In the genomic region with DNA sequence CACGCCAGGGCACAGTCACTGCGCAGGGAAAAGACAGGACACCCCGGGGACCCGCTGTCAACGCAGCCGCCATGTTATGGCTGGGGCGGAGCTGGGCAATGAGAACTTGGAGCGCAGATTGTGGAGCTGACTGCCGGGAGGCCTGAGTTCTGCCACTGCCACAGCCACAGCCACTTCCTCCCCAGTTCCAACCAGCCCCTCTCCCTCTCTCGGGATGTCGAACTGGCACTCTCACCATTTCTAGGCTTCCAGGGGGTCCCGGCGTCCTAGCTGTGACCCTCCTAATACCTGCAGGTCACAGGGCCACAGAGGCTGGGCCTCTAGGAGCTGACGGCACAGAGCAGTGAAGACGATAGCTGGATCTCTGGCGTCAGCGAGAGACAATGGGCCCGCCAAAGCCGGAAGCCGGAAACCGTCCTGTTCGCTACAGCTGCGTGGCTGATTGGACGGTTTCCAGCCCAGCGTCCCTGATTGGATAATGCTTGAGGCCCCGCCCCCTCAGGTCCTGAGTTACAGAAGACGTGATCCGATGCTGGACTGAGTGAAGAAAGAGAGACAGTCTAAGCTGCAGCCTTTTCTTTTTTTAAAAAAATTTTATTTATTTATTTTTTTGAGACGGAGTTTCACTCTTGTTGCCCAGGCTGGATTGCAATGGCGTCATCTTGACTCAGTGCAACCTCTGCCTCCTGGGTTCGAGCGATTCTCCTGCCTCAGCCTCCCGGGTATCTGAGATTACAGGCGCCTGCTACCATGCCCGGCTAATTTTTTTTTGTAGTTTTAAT, we compare ENCODE assay signal across 1 cellular context.
TF ChIP-seq lines count a peak whose summit lies in the region.

A gene (minus strand): TSS at position 385 of the 782 bp plus-strand sequence. CDS start 147 bp downstream, at position 238.

TF ChIP-seq in WTC11, 78 proteins besides CTCF, POLR2A, EP300 and RAD21 (continued from another document):
- TF ChIP-seq, protein P1, sequence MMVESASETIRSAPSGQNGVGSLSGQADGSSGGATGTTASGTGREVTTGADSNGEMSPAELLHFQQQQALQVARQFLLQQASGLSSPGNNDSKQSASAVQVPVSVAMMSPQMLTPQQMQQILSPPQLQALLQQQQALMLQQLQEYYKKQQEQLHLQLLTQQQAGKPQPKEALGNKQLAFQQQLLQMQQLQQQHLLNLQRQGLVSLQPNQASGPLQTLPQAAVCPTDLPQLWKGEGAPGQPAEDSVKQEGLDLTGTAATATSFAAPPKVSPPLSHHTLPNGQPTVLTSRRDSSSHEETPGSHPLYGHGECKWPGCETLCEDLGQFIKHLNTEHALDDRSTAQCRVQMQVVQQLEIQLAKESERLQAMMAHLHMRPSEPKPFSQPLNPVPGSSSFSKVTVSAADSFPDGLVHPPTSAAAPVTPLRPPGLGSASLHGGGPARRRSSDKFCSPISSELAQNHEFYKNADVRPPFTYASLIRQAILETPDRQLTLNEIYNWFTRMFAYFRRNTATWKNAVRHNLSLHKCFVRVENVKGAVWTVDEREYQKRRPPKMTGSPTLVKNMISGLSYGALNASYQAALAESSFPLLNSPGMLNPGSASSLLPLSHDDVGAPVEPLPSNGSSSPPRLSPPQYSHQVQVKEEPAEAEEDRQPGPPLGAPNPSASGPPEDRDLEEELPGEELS (CRISPR knock-in tag; IDR thresholded peaks at IDR 0.05) = peak; percentile 87
- TF ChIP-seq, protein P2, sequence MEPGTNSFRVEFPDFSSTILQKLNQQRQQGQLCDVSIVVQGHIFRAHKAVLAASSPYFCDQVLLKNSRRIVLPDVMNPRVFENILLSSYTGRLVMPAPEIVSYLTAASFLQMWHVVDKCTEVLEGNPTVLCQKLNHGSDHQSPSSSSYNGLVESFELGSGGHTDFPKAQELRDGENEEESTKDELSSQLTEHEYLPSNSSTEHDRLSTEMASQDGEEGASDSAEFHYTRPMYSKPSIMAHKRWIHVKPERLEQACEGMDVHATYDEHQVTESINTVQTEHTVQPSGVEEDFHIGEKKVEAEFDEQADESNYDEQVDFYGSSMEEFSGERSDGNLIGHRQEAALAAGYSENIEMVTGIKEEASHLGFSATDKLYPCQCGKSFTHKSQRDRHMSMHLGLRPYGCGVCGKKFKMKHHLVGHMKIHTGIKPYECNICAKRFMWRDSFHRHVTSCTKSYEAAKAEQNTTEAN (CRISPR knock-in tag; IDR thresholded peaks at IDR 0.05) = no peak
- TF ChIP-seq FOXJ3 (CRISPR knock-in tag; IDR thresholded peaks at IDR 0.05; ENCODE audit: borderline replicate concordance) = no peak
- peak; percentile 76; the same call in 1 of the 2 replicates for TF ChIP-seq ZNF121 (CRISPR knock-in tag; IDR thresholded peaks at IDR 0.05)
- TF ChIP-seq, protein P3, sequence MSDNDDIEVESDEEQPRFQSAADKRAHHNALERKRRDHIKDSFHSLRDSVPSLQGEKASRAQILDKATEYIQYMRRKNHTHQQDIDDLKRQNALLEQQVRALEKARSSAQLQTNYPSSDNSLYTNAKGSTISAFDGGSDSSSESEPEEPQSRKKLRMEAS (CRISPR knock-in tag; IDR thresholded peaks at IDR 0.05) = no peak
- TF ChIP-seq RELA (CRISPR knock-in tag; IDR thresholded peaks at IDR 0.05; ENCODE audit: borderline replicate concordance) = no peak
- TF ChIP-seq OVOL2 (CRISPR knock-in tag; IDR thresholded peaks at IDR 0.05; ENCODE audit: borderline replicate concordance) = no peak
- peak; percentile 71 for TF ChIP-seq ETV6 (CRISPR knock-in tag; IDR thresholded peaks at IDR 0.05)
- TF ChIP-seq GRHL2 (CRISPR knock-in tag; IDR thresholded peaks at IDR 0.05; ENCODE audit: insufficient replicate concordance, severe bottlenecking) = no peak
- TF ChIP-seq TP53 (CRISPR knock-in tag; IDR thresholded peaks at IDR 0.05) = 0 out of 2 replicates have a peak, but pooled peaks have one; percentile 71
- TF ChIP-seq ZNF232 (CRISPR knock-in tag; IDR thresholded peaks at IDR 0.05) = no peak
- no peak for TF ChIP-seq ZNF671 (CRISPR knock-in tag; IDR thresholded peaks at IDR 0.05)
- TF ChIP-seq, protein P4, sequence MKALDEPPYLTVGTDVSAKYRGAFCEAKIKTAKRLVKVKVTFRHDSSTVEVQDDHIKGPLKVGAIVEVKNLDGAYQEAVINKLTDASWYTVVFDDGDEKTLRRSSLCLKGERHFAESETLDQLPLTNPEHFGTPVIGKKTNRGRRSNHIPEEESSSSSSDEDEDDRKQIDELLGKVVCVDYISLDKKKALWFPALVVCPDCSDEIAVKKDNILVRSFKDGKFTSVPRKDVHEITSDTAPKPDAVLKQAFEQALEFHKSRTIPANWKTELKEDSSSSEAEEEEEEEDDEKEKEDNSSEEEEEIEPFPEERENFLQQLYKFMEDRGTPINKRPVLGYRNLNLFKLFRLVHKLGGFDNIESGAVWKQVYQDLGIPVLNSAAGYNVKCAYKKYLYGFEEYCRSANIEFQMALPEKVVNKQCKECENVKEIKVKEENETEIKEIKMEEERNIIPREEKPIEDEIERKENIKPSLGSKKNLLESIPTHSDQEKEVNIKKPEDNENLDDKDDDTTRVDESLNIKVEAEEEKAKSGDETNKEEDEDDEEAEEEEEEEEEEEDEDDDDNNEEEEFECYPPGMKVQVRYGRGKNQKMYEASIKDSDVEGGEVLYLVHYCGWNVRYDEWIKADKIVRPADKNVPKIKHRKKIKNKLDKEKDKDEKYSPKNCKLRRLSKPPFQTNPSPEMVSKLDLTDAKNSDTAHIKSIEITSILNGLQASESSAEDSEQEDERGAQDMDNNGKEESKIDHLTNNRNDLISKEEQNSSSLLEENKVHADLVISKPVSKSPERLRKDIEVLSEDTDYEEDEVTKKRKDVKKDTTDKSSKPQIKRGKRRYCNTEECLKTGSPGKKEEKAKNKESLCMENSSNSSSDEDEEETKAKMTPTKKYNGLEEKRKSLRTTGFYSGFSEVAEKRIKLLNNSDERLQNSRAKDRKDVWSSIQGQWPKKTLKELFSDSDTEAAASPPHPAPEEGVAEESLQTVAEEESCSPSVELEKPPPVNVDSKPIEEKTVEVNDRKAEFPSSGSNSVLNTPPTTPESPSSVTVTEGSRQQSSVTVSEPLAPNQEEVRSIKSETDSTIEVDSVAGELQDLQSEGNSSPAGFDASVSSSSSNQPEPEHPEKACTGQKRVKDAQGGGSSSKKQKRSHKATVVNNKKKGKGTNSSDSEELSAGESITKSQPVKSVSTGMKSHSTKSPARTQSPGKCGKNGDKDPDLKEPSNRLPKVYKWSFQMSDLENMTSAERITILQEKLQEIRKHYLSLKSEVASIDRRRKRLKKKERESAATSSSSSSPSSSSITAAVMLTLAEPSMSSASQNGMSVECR (CRISPR knock-in tag; IDR thresholded peaks at IDR 0.05; ENCODE audit: borderline replicate concordance) = peak; percentile 64; the same call in 1 of the 2 replicates
- TF ChIP-seq, protein P5, sequence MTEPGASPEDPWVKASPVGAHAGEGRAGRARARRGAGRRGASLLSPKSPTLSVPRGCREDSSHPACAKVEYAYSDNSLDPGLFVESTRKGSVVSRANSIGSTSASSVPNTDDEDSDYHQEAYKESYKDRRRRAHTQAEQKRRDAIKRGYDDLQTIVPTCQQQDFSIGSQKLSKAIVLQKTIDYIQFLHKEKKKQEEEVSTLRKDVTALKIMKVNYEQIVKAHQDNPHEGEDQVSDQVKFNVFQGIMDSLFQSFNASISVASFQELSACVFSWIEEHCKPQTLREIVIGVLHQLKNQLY (CRISPR knock-in tag; IDR thresholded peaks at IDR 0.05) = no peak
- TF ChIP-seq PRRX2 (CRISPR knock-in tag; IDR thresholded peaks at IDR 0.05) = no peak
- TF ChIP-seq RORB (CRISPR knock-in tag; IDR thresholded peaks at IDR 0.05) = no peak
- TF ChIP-seq NFATC4 (CRISPR knock-in tag; IDR thresholded peaks at IDR 0.05) = no peak
- TF ChIP-seq FOXK1 (CRISPR knock-in tag; IDR thresholded peaks at IDR 0.05) = peak; percentile 73
- TF ChIP-seq, protein P6, sequence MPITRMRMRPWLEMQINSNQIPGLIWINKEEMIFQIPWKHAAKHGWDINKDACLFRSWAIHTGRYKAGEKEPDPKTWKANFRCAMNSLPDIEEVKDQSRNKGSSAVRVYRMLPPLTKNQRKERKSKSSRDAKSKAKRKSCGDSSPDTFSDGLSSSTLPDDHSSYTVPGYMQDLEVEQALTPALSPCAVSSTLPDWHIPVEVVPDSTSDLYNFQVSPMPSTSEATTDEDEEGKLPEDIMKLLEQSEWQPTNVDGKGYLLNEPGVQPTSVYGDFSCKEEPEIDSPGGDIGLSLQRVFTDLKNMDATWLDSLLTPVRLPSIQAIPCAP (CRISPR knock-in tag; IDR thresholded peaks at IDR 0.05) = no peak
- no peak for TF ChIP-seq ZNF138 (CRISPR knock-in tag; conservative IDR thresholded peaks at IDR 0.05)
- no peak for TF ChIP-seq MXD4 (CRISPR knock-in tag; IDR thresholded peaks at IDR 0.05; ENCODE audit: borderline replicate concordance)
